Comparison of ENCODE assay signal across 30 cellular contexts in genomic region chr1:17773626-17774326, GRCh38. TPM values are rescaled to one million over a fixed set of nuclear protein-coding genes. Genes with fewer than 3 reads are reported as not detected.
"Had no signal": no experiment of that assay in that cellular context is flagged by ENCODE, and none has a peak within 500 bp of the region (broad histone marks: within the 10 kb centered on the region; RNA-seq: fewer than 3 reads in every experiment).

No MANE protein-coding gene starts in this region.

- H3K4me3 Mint-ChIP-seq: activated T-cell treated with anti-CD3 and anti-CD28 coated beads, Interleukin-2, amount 50 U/mL, for 72 hours; natural killer cell; stimulated activated memory B cell treated with anti-CD40 and anti-IgM and Interleukin-4, amounts not matched to agents 10 μg/mL and 1 μg/mL and 100 μg/mL, for 72 hours; stimulated activated naive CD8-positive, alpha-beta T cell treated with anti-CD3 and anti-CD28 coated beads, Interleukin-15, amount 100 ng/mL, for 72 hours; T-helper 2 cell treated with Interferon-gamma antibody and Interleukin-4, amounts not matched to agents 5 μg/mL and 100 μg/mL, for 36 hours; type B pancreatic cell had no signal

- H3K27me3 ChIP-seq: ovary, uterus had no signal

- H3K9me3 ChIP-seq: esophagus muscularis mucosa, left ventricle myocardium inferior, ovary, prostate gland, uterus had no signal

- H3K36me3 ChIP-seq: esophagus muscularis mucosa, left ventricle myocardium inferior, ovary, prostate gland, uterus had no signal

- H3K9me3 Mint-ChIP-seq: activated naive CD4-positive, alpha-beta T cell treated with anti-CD3 and anti-CD28 coated beads, Interleukin-2, amount 50 U/mL, for 72 hours; activated T-cell treated with anti-CD3 and anti-CD28 coated beads, Interleukin-2, amount 50 U/mL, for 72 hours; natural killer cell; stimulated activated memory B cell treated with anti-CD40 and anti-IgM and Interleukin-4, amounts not matched to agents 10 μg/mL and 1 μg/mL and 100 μg/mL, for 72 hours; stimulated activated naive CD8-positive, alpha-beta T cell treated with anti-CD3 and anti-CD28 coated beads, Interleukin-15, amount 100 ng/mL, for 72 hours; T-helper 2 cell treated with Interferon-gamma antibody and Interleukin-4, amounts not matched to agents 5 μg/mL and 100 μg/mL, for 36 hours; type B pancreatic cell had no signal

- H3K36me3 Mint-ChIP-seq: activated naive CD4-positive, alpha-beta T cell treated with anti-CD3 and anti-CD28 coated beads, Interleukin-2, amount 50 U/mL, for 72 hours; natural killer cell; stimulated activated memory B cell treated with anti-CD40 and anti-IgM and Interleukin-4, amounts not matched to agents 10 μg/mL and 1 μg/mL and 100 μg/mL, for 72 hours; type B pancreatic cell had no signal

- H3K4me3 ChIP-seq: esophagus muscularis mucosa, left ventricle myocardium inferior, lung, ovary, prostate gland, uterus had no signal

- H3K27ac ChIP-seq: esophagus muscularis mucosa, left ventricle myocardium inferior, ovary, prostate gland, uterus had no signal

- H3K27ac Mint-ChIP-seq: activated naive CD4-positive, alpha-beta T cell treated with anti-CD3 and anti-CD28 coated beads, Interleukin-2, amount 50 U/mL, for 72 hours; activated T-cell treated with anti-CD3 and anti-CD28 coated beads, Interleukin-2, amount 50 U/mL, for 72 hours; natural killer cell; stimulated activated memory B cell treated with anti-CD40 and anti-IgM and Interleukin-4, amounts not matched to agents 10 μg/mL and 1 μg/mL and 100 μg/mL, for 72 hours; T-helper 2 cell treated with Interferon-gamma antibody and Interleukin-4, amounts not matched to agents 5 μg/mL and 100 μg/mL, for 36 hours; type B pancreatic cell had no signal

- DNase-seq: activated CD4-positive, alpha-beta T cell treated with anti-CD3 and anti-CD28 coated beads for 4 hours; activated CD4-positive, alpha-beta T cell treated with anti-CD3 and anti-CD28 coated beads, Interleukin-2, amount 50 U/mL, for 4 hours; activated naive CD4-positive, alpha-beta T cell; activated T-cell treated with anti-CD3 and anti-CD28 coated beads for 4 hours; activated T-cell treated with anti-CD3 and anti-CD28 coated beads, Interleukin-2, amount 50 U/mL, for 72 hours; dermis blood vessel endothelial cell; effector CD4-positive, alpha-beta T cell; foreskin melanocyte; left ventricle myocardium inferior; mesendoderm; natural killer cell; ovary; retina; small intestine; stimulated activated CD4-positive, alpha-beta T cell treated with anti-CD3 and anti-CD28 coated beads, Interleukin-1b, Interleukin-23, amount 100 ng/mL, for 48 hours; stimulated activated CD4-positive, alpha-beta T cell treated with anti-CD3 and anti-CD28 coated beads, Interleukin-4, amount 100 ng/mL, for 4 hours; stimulated activated CD8-positive, alpha-beta memory T cell treated with anti-CD3 and anti-CD28 coated beads, Interleukin-4, amount 100 ng/mL, for 48 hours; stimulated activated naive CD8-positive, alpha-beta T cell treated with anti-CD3 and anti-CD28 coated beads, Interleukin-15, amount 100 ng/mL, for 72 hours; substantia nigra; uterus had no signal

- H3K4me1 Mint-ChIP-seq: natural killer cell; stimulated activated memory B cell treated with anti-CD40 and anti-IgM and Interleukin-4, amounts not matched to agents 10 μg/mL and 1 μg/mL and 100 μg/mL, for 72 hours; stimulated activated naive CD8-positive, alpha-beta T cell treated with anti-CD3 and anti-CD28 coated beads, Interleukin-15, amount 100 ng/mL, for 72 hours had no signal

- H3K4me1 ChIP-seq: esophagus muscularis mucosa, left ventricle myocardium inferior, prostate gland, uterus had no signal

- ATAC-seq: activated naive CD4-positive, alpha-beta T cell treated with anti-CD3 and anti-CD28 coated beads, Interleukin-2, amount 50 U/mL, for 72 hours; activated T-cell treated with anti-CD3 and anti-CD28 coated beads, Interleukin-2, amount 50 U/mL, for 72 hours; natural killer cell; sciatic nerve; stimulated activated memory B cell treated with anti-CD40 and anti-IgM and Interleukin-4, amounts not matched to agents 10 μg/mL and 1 μg/mL and 100 μg/mL, for 72 hours; stimulated activated naive CD8-positive, alpha-beta T cell treated with anti-CD3 and anti-CD28 coated beads, Interleukin-15, amount 100 ng/mL, for 72 hours had no signal

RNA-seq across cellular contexts. Expression of gene ACTL8, which starts 18.6 kb away (rescaled TPM):
- total RNA-seq: activated T-cell treated with anti-CD3 and anti-CD28 coated beads, Interleukin-2, amount 50 U/mL, for 72 hours; bronchial epithelial cell; dermis blood vessel endothelial cell; esophagus muscularis mucosa; left ventricle myocardium inferior; lung; mononuclear cell; natural killer cell; ovary; sciatic nerve; uterus had no signal
